Comparison of ENCODE assay signal across 7 cellular contexts in genomic region chr19:17243340-17243853, GRCh38. TPM values are rescaled to one million over a fixed set of nuclear protein-coding genes. Genes with fewer than 3 reads are reported as not detected.
DNase-seq lines count a peak whose midpoint lies in the region; ATAC-seq and TF ChIP-seq lines count a peak whose summit lies in the region.
"Had no signal": no experiment of that assay in that cellular context is flagged by ENCODE, and none has a peak within 500 bp of the region (broad histone marks: within the 10 kb centered on the region; RNA-seq: fewer than 3 reads in every experiment).

No MANE protein-coding gene starts in this region.

- no peak overlapping the region for H2AFZ ChIP-seq in neuronal stem cell (ENCODE audit: low read length)

- no peak overlapping the region for H3K4ac ChIP-seq in neuronal stem cell (ENCODE audit: low read length)

- H4K8ac ChIP-seq in neuronal stem cell (ENCODE audit: low read depth, low read length) = no peak overlapping the region

- H2AK5ac ChIP-seq in neuronal stem cell (ENCODE audit: low read depth, low read length) = peak overlapping the region; percentile 61

- no peak overlapping the region for H2BK15ac ChIP-seq in neuronal stem cell (ENCODE audit: low read length)

- H3K9me3 ChIP-seq in HAP-1 = no peaks in the 10 kb centered on the region
- H3K9me3 ChIP-seq in neuronal stem cell (replicated peaks in 1 of 2; ENCODE audit: control insufficient read depth in 2 of 2, insufficient read depth in 1 of 2, low read depth in 1 of 2, low read length in 2 of 2) = no peaks in the 10 kb centered on the region

- peak overlapping the region; percentile 63 for H3K27ac Mint-ChIP-seq in chondrocyte (ENCODE audit: unreplicated experiment)

- no peak overlapping the region for H3K27ac ChIP-seq in neuronal stem cell (replicated peaks; ENCODE audit: low read length)

- peaks cover 29% of the 10 kb centered on the region for H3K4me1 ChIP-seq in HAP-1
- peaks cover 25 to 39% of the 10 kb centered on the region in 2 donors for H3K4me1 ChIP-seq in neuronal stem cell (ENCODE audit: control insufficient read depth in 2 of 2, insufficient read depth in 1 of 2, low read depth in 1 of 2, low read length in 2 of 2)

- no peak overlapping the region for H3K14ac ChIP-seq in neuronal stem cell (ENCODE audit: low read length)

- in situ Hi-C loops in HAP-1 (cut with MboI; ENCODE audit: low sequenced_read_pairs) = no loop called here

- H2BK120ac ChIP-seq in neuronal stem cell (ENCODE audit: low read depth, low read length) = no peak overlapping the region

- no peaks in the 10 kb centered on the region for H3K36me3 Mint-ChIP-seq in chondrocyte (ENCODE audit: low read depth)

- H3K4me2 ChIP-seq in neuronal stem cell (ENCODE audit: insufficient read depth, low read length, poor library complexity, severe bottlenecking) = peak overlapping the region; percentile 97

- H3K4me3 ChIP-seq in HAP-1 (peak overlapping the region; percentile 82), neuronal stem cell (ENCODE audit: low read length in 2 of 2) (peak overlapping the region; percentile 91 to 92)

- H2BK5ac ChIP-seq in neuronal stem cell (ENCODE audit: low read length) = no peak overlapping the region

- H3K27me3 ChIP-seq in HAP-1 (ENCODE audit: low read depth) (no peaks in the 10 kb centered on the region), neuronal stem cell (ENCODE audit: control insufficient read depth in 3 of 3, insufficient read depth in 3 of 3, low read depth in 1 of 3, low read length in 3 of 3) (no peaks in the 10 kb centered on the region)

- no peak overlapping the region for H3K23ac ChIP-seq in neuronal stem cell (ENCODE audit: low read depth, low read length, poor library complexity)

- DNase-seq in HAP-1 (ENCODE audit: low spot score in 2 of 2) (no peak), chondrocyte (ENCODE audit: low spot score) (no peak), neuronal stem cell (ENCODE audit: low spot score) (no peak), occipital lobe (lab: John Stamatoyannopoulos, UW) (no peak)
- DNase-seq: NK-92 treated with Interleukin-12 subunit alpha and Interleukin-12 subunit beta, amount 100 ng/mL, for 24 hours had no signal

- no CpG with 5 or more reads among the region's 10 CpGs for WGBS in neuronal stem cell (ENCODE audit: extremely low coverage in 2 of 2, insufficient read length in 2 of 2, insufficient replicate concordance in 1 of 2), 2 donors

- H4K91ac ChIP-seq in neuronal stem cell (ENCODE audit: low read depth, low read length, poor library complexity) = no peak overlapping the region

- H2BK12ac ChIP-seq in neuronal stem cell (ENCODE audit: low read length) = no peak overlapping the region

- H3K4me3 Mint-ChIP-seq in chondrocyte (ENCODE audit: unreplicated experiment) = peak overlapping the region; percentile 90

- no peak for TF ChIP-seq CTCF in chondrocyte (IDR thresholded peaks at IDR 0.05)

- no peak overlapping the region for H3K9ac ChIP-seq in neuronal stem cell (ENCODE audit: low read depth, low read length, poor library complexity)

- no peaks in the 10 kb centered on the region for H3K9me3 Mint-ChIP-seq in chondrocyte (ENCODE audit: low read depth)

- H3K36me3 ChIP-seq in HAP-1 (replicated peaks) = peaks cover 17% of the 10 kb centered on the region
- H3K36me3 ChIP-seq in neuronal stem cell (replicated peaks in 1 of 2; ENCODE audit: control insufficient read depth in 2 of 2, insufficient read depth in 2 of 2, low read length in 2 of 2) = peaks cover 3 to 25% of the 10 kb centered on the region in 2 donors

- ATAC-seq in GM21381 (IDR thresholded peaks at IDR 0.05; ENCODE audit: unreplicated experiment) (no peak), GM18517 (IDR thresholded peaks at IDR 0.05; ENCODE audit: unreplicated experiment) (no peak)

- H3K18ac ChIP-seq in neuronal stem cell (ENCODE audit: low read length) = peak overlapping the region; percentile 20

- H3K4me1 Mint-ChIP-seq in chondrocyte (ENCODE audit: low read depth) = peaks cover 43% of the 10 kb centered on the region

- no peaks in the 10 kb centered on the region for H3K27me3 Mint-ChIP-seq in chondrocyte (ENCODE audit: low read depth)

- H3K79me1 ChIP-seq in neuronal stem cell (ENCODE audit: low read depth, low read length) = peaks cover 18% of the 10 kb centered on the region

RNA-seq across cellular contexts. Expression of gene NR2F6, which starts 2.3 kb away (rescaled TPM):
- 31.9 to 45.0 TPM (median 43.7 TPM) in 3 replicates for total RNA-seq in chondrocyte
- polyA plus RNA-seq in neuronal stem cell (2013, experiment 1 of 2) = 34.2 TPM
- polyA plus RNA-seq in neuronal stem cell (2013, experiment 2 of 2) = 34.5 TPM
- 9.8 TPM for total RNA-seq in occipital lobe

RNA-seq across cellular contexts. Expression of gene OCEL1, which starts 17.4 kb away (rescaled TPM):
- total RNA-seq in chondrocyte (21.1 to 23.8 TPM (median 22.3 TPM) in 3 replicates), occipital lobe (1.4 TPM)
- 16.5 TPM for polyA plus RNA-seq in neuronal stem cell (2013, experiment 1 of 2)
- 16.7 TPM for polyA plus RNA-seq in neuronal stem cell (2013, experiment 2 of 2)

RNA-seq across cellular contexts. Expression of gene USHBP1, which starts 21.1 kb away (rescaled TPM):
- not detected in 3 replicates for total RNA-seq in chondrocyte
- 0.22 TPM for polyA plus RNA-seq in neuronal stem cell (2013, experiment 1 of 2)
- polyA plus RNA-seq in neuronal stem cell (2013, experiment 2 of 2) = 0.50 TPM
- total RNA-seq in occipital lobe = 0.47 TPM

RNA-seq across cellular contexts. Expression of gene BABAM1, which starts 23.8 kb away (rescaled TPM):
- total RNA-seq in chondrocyte (83.3 to 100 TPM (median 91.2 TPM) in 3 replicates), occipital lobe (59.0 TPM)
- polyA plus RNA-seq in neuronal stem cell (2013, experiment 1 of 2) = 102 TPM
- polyA plus RNA-seq in neuronal stem cell (2013, experiment 2 of 2) = 100.0 TPM

RNA-seq across cellular contexts. Expression of gene USE1, which starts 28.2 kb away (rescaled TPM):
- total RNA-seq in chondrocyte (27.3 to 31.7 TPM (median 29.9 TPM) in 3 replicates), occipital lobe (10.1 TPM)
- 10.0 TPM for polyA plus RNA-seq in neuronal stem cell (2013, experiment 1 of 2)
- 10.0 TPM for polyA plus RNA-seq in neuronal stem cell (2013, experiment 2 of 2)
